ENCODE assay signal across 14 cellular contexts in genomic region chr6:149153100-149153499, GRCh38.
DNase-seq lines count a peak whose midpoint lies in the region; ATAC-seq and TF ChIP-seq lines count a peak whose summit lies in the region.
"Had no signal": no experiment of that assay in that cellular context is flagged by ENCODE, and none has a peak within 500 bp of the region (broad histone marks: within the 10 kb centered on the region; RNA-seq: fewer than 3 reads in every experiment).

No MANE protein-coding gene starts in this region.

- peaks cover 3% of the 10 kb centered on the region for H3K9me3 Mint-ChIP-seq in activated CD4-positive, alpha-beta memory T cell treated with anti-CD3 and anti-CD28 coated beads for 36 hours

- peak overlapping the region; percentile 88 for H3K27ac Mint-ChIP-seq in activated CD4-positive, alpha-beta memory T cell treated with anti-CD3 and anti-CD28 coated beads for 36 hours
- H3K27ac Mint-ChIP-seq: neural progenitor cell had no signal

- WGBS in testis, 2 donors = 50 to 55% methylated on average over 2 of the region's 2 CpGs

- peaks cover 71% of the 10 kb centered on the region for H3K4me1 Mint-ChIP-seq in activated CD4-positive, alpha-beta memory T cell treated with anti-CD3 and anti-CD28 coated beads for 36 hours (ENCODE audit: low read depth)

- ATAC-seq in lower lobe of right lung (peak; percentile 46 to 47), GM19395 (IDR thresholded peaks at IDR 0.05; ENCODE audit: unreplicated experiment) (no peak)

- no peak overlapping the region for H3K27ac ChIP-seq in lower lobe of right lung
- no peak overlapping the region for H3K27ac ChIP-seq in testis
- H3K27ac ChIP-seq: esophagus squamous epithelium, neural progenitor cell, right lobe of liver had no signal

- DNase-seq in NCI-H82 (lab: John Stamatoyannopoulos, UW) (peak; percentile 74), NCI-H82 treated with DMSO at 0.1 percent for 48 hours (lab: John Stamatoyannopoulos, UW; ENCODE audit: unreplicated experiment) (no peak), DMS 273 (lab: John Stamatoyannopoulos, UW; ENCODE audit: unreplicated experiment) (peak; percentile 86), lower lobe of right lung (no peak), testis (no peak), mucosa of gallbladder (ENCODE audit: low spot score) (no peak)
- DNase-seq in activated CD4-positive, alpha-beta memory T cell treated with anti-CD3 and anti-CD28 coated beads for 36 hours = no peak
- DNase-seq: esophagus squamous epithelium; NCI-H2029 treated with DMSO at 0.1 percent for 48 hours; right lobe of liver; SHP77 treated with DMSO at 0.1 percent for 48 hours; stimulated activated CD4-positive, alpha-beta T cell treated with anti-CD3 and anti-CD28 coated beads, Interleukin-4, amount 100 ng/mL, for 1 hour had no signal

- no peaks in the 10 kb centered on the region for H3K9me3 ChIP-seq in lower lobe of right lung
- no peaks in the 10 kb centered on the region for H3K9me3 ChIP-seq in testis
- H3K9me3 ChIP-seq: esophagus squamous epithelium, right lobe of liver had no signal

- no peaks in the 10 kb centered on the region for H3K36me3 ChIP-seq in lower lobe of right lung
- H3K36me3 ChIP-seq in testis (ENCODE audit: low read depth, missing control alignments) = no peaks in the 10 kb centered on the region
- H3K36me3 ChIP-seq: esophagus squamous epithelium, neural progenitor cell, right lobe of liver had no signal

- no peaks in the 10 kb centered on the region for H3K27me3 ChIP-seq in lower lobe of right lung (ENCODE audit: low read depth)
- H3K27me3 ChIP-seq in testis = no peaks in the 10 kb centered on the region
- H3K27me3 ChIP-seq: esophagus squamous epithelium, neural progenitor cell, right lobe of liver had no signal

- no peak overlapping the region for H3K4me3 ChIP-seq in lower lobe of right lung
- no peak overlapping the region for H3K4me3 ChIP-seq in testis
- H3K4me3 ChIP-seq: esophagus squamous epithelium, neural progenitor cell, right lobe of liver had no signal

- CTCF ChIA-PET in activated CD4-positive, alpha-beta memory T cell treated with anti-CD3 and anti-CD28 coated beads for 36 hours (lab: Charles Lee) = interaction anchor here (0.7 to 1.4 kb wide), 4 partner anchors 11 to 166 kb away, joined by 3 read pairs; no protein-coding TSS in a partner anchor

- TF ChIP-seq POLR2A in testis (IDR thresholded peaks at IDR 0.05) = no peak

- no peak for TF ChIP-seq CTCF in lower lobe of right lung (IDR thresholded peaks at IDR 0.05)
- no peak for TF ChIP-seq CTCF in testis (IDR thresholded peaks at IDR 0.05)

- peak overlapping the region; percentile 5 for H3K4me3 Mint-ChIP-seq in activated CD4-positive, alpha-beta memory T cell treated with anti-CD3 and anti-CD28 coated beads for 36 hours
- H3K4me3 Mint-ChIP-seq: neural progenitor cell had no signal

- POLR2A ChIA-PET in activated CD4-positive, alpha-beta memory T cell treated with anti-CD3 and anti-CD28 coated beads for 36 hours (lab: Charles Lee) = interaction anchor here (1.2 to 2.1 kb wide), 6 partner anchors 10 to 170 kb away, joined by 3 to 13 read pairs (median 6); no protein-coding TSS in a partner anchor

- intact Hi-C loops in activated CD4-positive, alpha-beta memory T cell treated with anti-CD3 and anti-CD28 coated beads for 36 hours (cut with micrococcal nuclease) = loop anchor here (5.0 kb wide), 1 partner anchor 269 kb away; no protein-coding TSS in a partner anchor
- intact Hi-C loops in lower lobe of right lung (cut with DNase I) (no loop called here), testis (cut with DNase I; ENCODE audit: low total_unique reads) (no loop called here)

- H3K27me3 Mint-ChIP-seq in activated CD4-positive, alpha-beta memory T cell treated with anti-CD3 and anti-CD28 coated beads for 36 hours = no peaks in the 10 kb centered on the region

- H3K36me3 Mint-ChIP-seq in activated CD4-positive, alpha-beta memory T cell treated with anti-CD3 and anti-CD28 coated beads for 36 hours = peaks cover 29% of the 10 kb centered on the region
- H3K36me3 Mint-ChIP-seq: neural progenitor cell had no signal

- H3K4me1 ChIP-seq in lower lobe of right lung (no peaks in the 10 kb centered on the region), testis (no peaks in the 10 kb centered on the region)
- H3K4me1 ChIP-seq: esophagus squamous epithelium, right lobe of liver had no signal

Comparison
In these comparisons a context has a peak if more than half of its experiments do, and no peak if none do; other contexts are left out.
1. DNase-seq: peak in NCI-H82 (single experiment) and DMS 273 (single experiment); none in NCI-H82 treated with DMSO at 0.1 percent for 48 hours (single experiment), activated CD4-positive, alpha-beta memory T cell treated with anti-CD3 and anti-CD28 coated beads for 36 hours (single experiment), lower lobe of right lung (single experiment), testis (single experiment) and mucosa of gallbladder (single experiment).